In genomic region chr2:108928660-108929377, GRCh38 we compare ENCODE assay signal across 13 cellular contexts.
DNase-seq lines count a peak whose midpoint lies in the region; ATAC-seq and TF ChIP-seq lines count a peak whose summit lies in the region.
"Had no signal": no experiment of that assay in that cellular context is flagged by ENCODE, and none has a peak within 500 bp of the region (broad histone marks: within the 10 kb centered on the region; RNA-seq: fewer than 3 reads in every experiment).

No MANE protein-coding gene starts in this region.

- H3K27me3 ChIP-seq in RWPE2 (ENCODE audit: insufficient read depth, poor library complexity, severe bottlenecking) (no peaks in the 10 kb centered on the region), thoracic aorta (replicated peaks; ENCODE audit: insufficient read depth) (no peaks in the 10 kb centered on the region)
- H3K27me3 ChIP-seq: BLaER1 had no signal

- no peaks in the 10 kb centered on the region for H3K9me3 ChIP-seq in RWPE2 (ENCODE audit: severe bottlenecking)
- no peaks in the 10 kb centered on the region for H3K9me3 ChIP-seq in thoracic aorta
- H3K9me3 ChIP-seq: BLaER1, Caco-2 had no signal

- H3K4me1 ChIP-seq in RWPE2 (ENCODE audit: insufficient read depth, poor library complexity, severe bottlenecking) (no peaks in the 10 kb centered on the region), thoracic aorta (ENCODE audit: control insufficient read depth in 1 of 2, low read depth in 2 of 2) (no peaks in the 10 kb centered on the region)
- H3K4me1 ChIP-seq: Caco-2 had no signal

- H3K36me3 Mint-ChIP-seq in activated CD8-positive, alpha-beta T cell treated with anti-CD3 and anti-CD28 coated beads for 36 hours (ENCODE audit: low read depth): no peaks in the 10 kb centered on the region
- H3K36me3 Mint-ChIP-seq in activated CD8-positive, alpha-beta T cell treated with anti-CD3 and anti-CD28 coated beads, Interleukin-2, amount 10 ng/mL, durations not matched to agents 7 days and 5 days (ENCODE audit: low read depth): no peaks in the 10 kb centered on the region
- H3K36me3 Mint-ChIP-seq in endothelial cell (ENCODE audit: low read depth, unreplicated experiment): peaks cover 6% of the 10 kb centered on the region
- no peaks in the 10 kb centered on the region for H3K36me3 Mint-ChIP-seq in activated T-cell treated with anti-CD3 and anti-CD28 coated beads, Interleukin-2, amount 50 U/mL, for 4 hours (ENCODE audit: insufficient read depth)

- H3K36me3 ChIP-seq in RWPE2 (ENCODE audit: low read depth): no peaks in the 10 kb centered on the region
- H3K36me3 ChIP-seq in thoracic aorta: no peaks in the 10 kb centered on the region
- H3K36me3 ChIP-seq: BLaER1 had no signal

- CTCF ChIA-PET in activated CD8-positive, alpha-beta T cell treated with anti-CD3 and anti-CD28 coated beads for 36 hours (lab: Charles Lee): interaction anchor here (0.7 to 5.9 kb wide), 30 partner anchors 11 to 581 kb away, joined by 3 to 52 read pairs (median 5); partner anchors contain the start of gene EDAR
- CTCF ChIA-PET in activated CD8-positive, alpha-beta T cell treated with anti-CD3 and anti-CD28 coated beads, Interleukin-2, amount 10 ng/mL, durations not matched to agents 7 days and 5 days (lab: Charles Lee): interaction anchor here (0.7 to 4.6 kb wide), 15 partner anchors 10 to 581 kb away, joined by 3 to 42 read pairs (median 4); partner anchors contain the start of gene EDAR

- DNase-seq in activated CD8-positive, alpha-beta T cell treated with anti-CD3 and anti-CD28 coated beads for 36 hours: no peak
- DNase-seq in activated CD8-positive, alpha-beta T cell treated with anti-CD3 and anti-CD28 coated beads, Interleukin-2, amount 10 ng/mL, durations not matched to agents 7 days and 5 days: no peak
- no peak for DNase-seq in RWPE2 (ENCODE audit: low spot score)
- no peak for DNase-seq in endothelial cell (ENCODE audit: low spot score)
- no peak for DNase-seq in thoracic aorta (ENCODE audit: low spot score)
- no peak for DNase-seq in activated T-cell treated with anti-CD3 and anti-CD28 coated beads, Interleukin-2, amount 50 U/mL, for 4 hours
- DNase-seq in COLO829 (ENCODE audit: low spot score): no peak
- DNase-seq in NCI-H1436 treated with DMSO at 0.1 percent for 48 hours (lab: John Stamatoyannopoulos, UW): no peak
- DNase-seq: NCI-H2171, NCI-H510A had no signal

- no peak overlapping the region for H3K4me3 ChIP-seq in RWPE2 (ENCODE audit: severe bottlenecking)
- H3K4me3 ChIP-seq in thoracic aorta: no peak overlapping the region
- H3K4me3 ChIP-seq: BLaER1 had no signal

- peak; percentile 55 for TF ChIP-seq CTCF in activated CD8-positive, alpha-beta T cell treated with anti-CD3 and anti-CD28 coated beads for 36 hours (IDR thresholded peaks at IDR 0.05)
- peak; percentile 58 for TF ChIP-seq CTCF in RWPE2 (IDR thresholded peaks at IDR 0.05; ENCODE audit: poor library complexity, severe bottlenecking)
- peak; percentile 46 for TF ChIP-seq CTCF in endothelial cell (IDR thresholded peaks at IDR 0.05; ENCODE audit: unreplicated experiment)
- TF ChIP-seq CTCF in thoracic aorta (IDR thresholded peaks at IDR 0.05): no peak

- no peaks in the 10 kb centered on the region for H3K27me3 Mint-ChIP-seq in activated CD8-positive, alpha-beta T cell treated with anti-CD3 and anti-CD28 coated beads for 36 hours
- H3K27me3 Mint-ChIP-seq in activated CD8-positive, alpha-beta T cell treated with anti-CD3 and anti-CD28 coated beads, Interleukin-2, amount 10 ng/mL, durations not matched to agents 7 days and 5 days (ENCODE audit: low read depth): no peaks in the 10 kb centered on the region
- peaks cover 10% of the 10 kb centered on the region for H3K27me3 Mint-ChIP-seq in endothelial cell (ENCODE audit: unreplicated experiment)
- no peaks in the 10 kb centered on the region for H3K27me3 Mint-ChIP-seq in activated T-cell treated with anti-CD3 and anti-CD28 coated beads, Interleukin-2, amount 50 U/mL, for 4 hours (ENCODE audit: low read depth)

- H3K27ac ChIP-seq in RWPE2 (ENCODE audit: poor library complexity, severe bottlenecking): no peak overlapping the region
- H3K27ac ChIP-seq in thoracic aorta: no peak overlapping the region
- H3K27ac ChIP-seq: BLaER1, HL-60 had no signal

- H3K4me3 Mint-ChIP-seq in activated CD8-positive, alpha-beta T cell treated with anti-CD3 and anti-CD28 coated beads for 36 hours: no peak overlapping the region
- H3K4me3 Mint-ChIP-seq in activated CD8-positive, alpha-beta T cell treated with anti-CD3 and anti-CD28 coated beads, Interleukin-2, amount 10 ng/mL, durations not matched to agents 7 days and 5 days: no peak overlapping the region
- no peak overlapping the region for H3K4me3 Mint-ChIP-seq in endothelial cell (ENCODE audit: unreplicated experiment)
- H3K4me3 Mint-ChIP-seq in activated T-cell treated with anti-CD3 and anti-CD28 coated beads, Interleukin-2, amount 50 U/mL, for 4 hours: no peak overlapping the region

- peaks cover 2% of the 10 kb centered on the region for H3K4me1 Mint-ChIP-seq in activated CD8-positive, alpha-beta T cell treated with anti-CD3 and anti-CD28 coated beads for 36 hours (ENCODE audit: low read depth)
- H3K4me1 Mint-ChIP-seq in activated CD8-positive, alpha-beta T cell treated with anti-CD3 and anti-CD28 coated beads, Interleukin-2, amount 10 ng/mL, durations not matched to agents 7 days and 5 days (ENCODE audit: low read depth): no peaks in the 10 kb centered on the region
- peaks cover 2% of the 10 kb centered on the region for H3K4me1 Mint-ChIP-seq in endothelial cell (ENCODE audit: unreplicated experiment)
- peaks cover 4% of the 10 kb centered on the region for H3K4me1 Mint-ChIP-seq in activated T-cell treated with anti-CD3 and anti-CD28 coated beads, Interleukin-2, amount 50 U/mL, for 4 hours (ENCODE audit: low read depth)

- no peak for ATAC-seq in activated CD8-positive, alpha-beta T cell treated with anti-CD3 and anti-CD28 coated beads for 36 hours
- no peak for ATAC-seq in activated CD8-positive, alpha-beta T cell treated with anti-CD3 and anti-CD28 coated beads, Interleukin-2, amount 10 ng/mL, durations not matched to agents 7 days and 5 days
- ATAC-seq in RWPE2 (ENCODE audit: low read depth): no peak
- peak; percentile 14 for ATAC-seq in thoracic aorta (ENCODE audit: insufficient number of reproducible peaks, low FRiP score, low read depth)
- no peak for ATAC-seq in activated T-cell treated with anti-CD3 and anti-CD28 coated beads, Interleukin-2, amount 50 U/mL, for 4 hours

- intact Hi-C loops in activated CD8-positive, alpha-beta T cell treated with anti-CD3 and anti-CD28 coated beads for 36 hours (cut with micrococcal nuclease): loop anchor here (2.0 kb wide), 1 partner anchor 60 kb away; the partner anchor contains the start of gene EDAR

- POLR2A ChIA-PET in activated CD8-positive, alpha-beta T cell treated with anti-CD3 and anti-CD28 coated beads for 36 hours (lab: Charles Lee): interaction anchor here (0.8 kb wide), 1 partner anchor 142 kb away, joined by 3 read pairs; the partner anchor contains the start of gene CCDC138
- POLR2A ChIA-PET in activated CD8-positive, alpha-beta T cell treated with anti-CD3 and anti-CD28 coated beads, Interleukin-2, amount 10 ng/mL, durations not matched to agents 7 days and 5 days (lab: Charles Lee): interaction anchor here (1.0 kb wide), 1 partner anchor 12 kb away, joined by 3 read pairs; no protein-coding TSS in a partner anchor

- no peaks in the 10 kb centered on the region for H3K9me3 Mint-ChIP-seq in activated CD8-positive, alpha-beta T cell treated with anti-CD3 and anti-CD28 coated beads for 36 hours
- H3K9me3 Mint-ChIP-seq in activated CD8-positive, alpha-beta T cell treated with anti-CD3 and anti-CD28 coated beads, Interleukin-2, amount 10 ng/mL, durations not matched to agents 7 days and 5 days (ENCODE audit: insufficient read depth): no peaks in the 10 kb centered on the region
- no peaks in the 10 kb centered on the region for H3K9me3 Mint-ChIP-seq in endothelial cell (ENCODE audit: unreplicated experiment)
- no peaks in the 10 kb centered on the region for H3K9me3 Mint-ChIP-seq in activated T-cell treated with anti-CD3 and anti-CD28 coated beads, Interleukin-2, amount 50 U/mL, for 4 hours

- no peak overlapping the region for H3K27ac Mint-ChIP-seq in activated CD8-positive, alpha-beta T cell treated with anti-CD3 and anti-CD28 coated beads for 36 hours
- H3K27ac Mint-ChIP-seq in activated CD8-positive, alpha-beta T cell treated with anti-CD3 and anti-CD28 coated beads, Interleukin-2, amount 10 ng/mL, durations not matched to agents 7 days and 5 days: no peak overlapping the region
- peak overlapping the region; percentile 5 for H3K27ac Mint-ChIP-seq in endothelial cell (ENCODE audit: unreplicated experiment)
